Comparison of ENCODE assay signal across 14 cellular contexts in genomic region chr4:112514079-112514448, GRCh38. TPM values are rescaled to one million over a fixed set of nuclear protein-coding genes. Genes with fewer than 3 reads are reported as not detected.
DNase-seq lines count a peak whose midpoint lies in the region; ATAC-seq, FAIRE-seq and TF ChIP-seq lines count a peak whose summit lies in the region.
"Had no signal": no experiment of that assay in that cellular context is flagged by ENCODE, and none has a peak within 500 bp of the region (broad histone marks: within the 10 kb centered on the region; RNA-seq: fewer than 3 reads in every experiment).

No MANE protein-coding gene starts in this region.

- peaks cover 65% of the 10 kb centered on the region for H3K4me1 Mint-ChIP-seq in activated CD4-positive, alpha-beta T cell treated with anti-CD3 and anti-CD28 coated beads, Interleukin-2, amount 10 ng/mL, durations not matched to agents 7 days and 5 days
- H3K4me1 Mint-ChIP-seq in astrocyte (ENCODE audit: low read depth, unreplicated experiment) = peaks cover 6% of the 10 kb centered on the region

- H2AFZ ChIP-seq in astrocyte (ENCODE audit: low read depth, low read length) = no peak overlapping the region

- FAIRE-seq in astrocyte (lab: Jason Lieb, UNC) = no peak
- FAIRE-seq: bronchial epithelial cell had no signal

- ATAC-seq in HG03378 (IDR thresholded peaks at IDR 0.05; ENCODE audit: unreplicated experiment) (peak; percentile 20), Right ventricle myocardium superior (ENCODE audit: poor library complexity) (no peak)
- ATAC-seq: right cardiac atrium had no signal

- H3K79me2 ChIP-seq in astrocyte (ENCODE audit: insufficient read depth, low read length) = no peaks in the 10 kb centered on the region

- H3K9me3 Mint-ChIP-seq in activated CD4-positive, alpha-beta T cell treated with anti-CD3 and anti-CD28 coated beads, Interleukin-2, amount 10 ng/mL, durations not matched to agents 7 days and 5 days = no peaks in the 10 kb centered on the region
- H3K9me3 Mint-ChIP-seq in astrocyte (ENCODE audit: unreplicated experiment) = peaks cover 11% of the 10 kb centered on the region

- H3K9ac ChIP-seq in astrocyte (ENCODE audit: low read length) = no peak overlapping the region
- no peak overlapping the region for H3K9ac ChIP-seq in rectal smooth muscle tissue (ENCODE audit: low read length)

- H3K27me3 Mint-ChIP-seq in activated CD4-positive, alpha-beta T cell treated with anti-CD3 and anti-CD28 coated beads, Interleukin-2, amount 10 ng/mL, durations not matched to agents 7 days and 5 days = peaks cover 90% of the 10 kb centered on the region
- peaks cover 84% of the 10 kb centered on the region for H3K27me3 Mint-ChIP-seq in astrocyte (ENCODE audit: low read depth, unreplicated experiment)

- no peak for TF ChIP-seq CTCF in astrocyte (IDR thresholded peaks at IDR 0.05; ENCODE audit: insufficient read depth, low read depth, low read length)

- H3K4me3 ChIP-seq in astrocyte (ENCODE audit: insufficient read depth, low read depth, low read length) (no peak overlapping the region), rectal smooth muscle tissue (ENCODE audit: low read length) (peak overlapping the region; percentile 82)

- H3K27ac ChIP-seq in astrocyte (ENCODE audit: low read depth, low read length) (no peak overlapping the region), rectal smooth muscle tissue (ENCODE audit: low read depth, low read length) (no peak overlapping the region)
- H3K27ac ChIP-seq: heart right ventricle, stomach had no signal

- H3K27me3 ChIP-seq in astrocyte (ENCODE audit: insufficient read depth, low read length) = peaks cover 93% of the 10 kb centered on the region
- peaks cover 55% of the 10 kb centered on the region for H3K27me3 ChIP-seq in rectal smooth muscle tissue (ENCODE audit: control insufficient read depth, insufficient read depth, low read length)

- H3K4me1 ChIP-seq in astrocyte (ENCODE audit: insufficient read depth, low read length) (peaks cover 18% of the 10 kb centered on the region), rectal smooth muscle tissue (ENCODE audit: control insufficient read depth, insufficient read depth, low read length) (peaks cover 4% of the 10 kb centered on the region)

- CTCF ChIA-PET in activated CD4-positive, alpha-beta T cell treated with anti-CD3 and anti-CD28 coated beads, Interleukin-2, amount 10 ng/mL, durations not matched to agents 7 days and 5 days (lab: Charles Lee) = interaction anchor here (1.2 to 1.5 kb wide), 2 partner anchors 9 to 10 kb away, joined by 5 to 9 read pairs; no protein-coding TSS in a partner anchor

- peaks cover 7% of the 10 kb centered on the region for H3K9me3 ChIP-seq in astrocyte (ENCODE audit: insufficient read depth, low read depth, low read length)
- H3K9me3 ChIP-seq: heart right ventricle had no signal

- peak overlapping the region; percentile 55 for H3K27ac Mint-ChIP-seq in activated CD4-positive, alpha-beta T cell treated with anti-CD3 and anti-CD28 coated beads, Interleukin-2, amount 10 ng/mL, durations not matched to agents 7 days and 5 days
- peak overlapping the region; percentile 84 for H3K27ac Mint-ChIP-seq in astrocyte (ENCODE audit: unreplicated experiment)

- POLR2A ChIA-PET in activated CD4-positive, alpha-beta T cell treated with anti-CD3 and anti-CD28 coated beads, Interleukin-2, amount 10 ng/mL, durations not matched to agents 7 days and 5 days (lab: Charles Lee) = no interaction called here

- H3K4me2 ChIP-seq in astrocyte (ENCODE audit: low read length) = peak overlapping the region; percentile 95

- DNase-seq in activated CD4-positive, alpha-beta T cell treated with anti-CD3 and anti-CD28 coated beads, Interleukin-2, amount 10 ng/mL, durations not matched to agents 7 days and 5 days = peak; percentile 18
- DNase-seq in activated CD4-positive, alpha-beta T cell treated with anti-CD3 and anti-CD28 coated beads, Interleukin-2, amount 50 U/mL, for 4 hours = no peak
- DNase-seq in astrocyte (ENCODE audit: low read depth) (no peak), NAMALWA (ENCODE audit: low spot score) (no peak), Right ventricle myocardium superior (no peak), NOMO-1 (lab: John Stamatoyannopoulos, UW; ENCODE audit: unreplicated experiment in 2 of 2) (no peak)
- DNase-seq: heart right ventricle, Kasumi-1, stomach, T1000 had no signal

- no peaks in the 10 kb centered on the region for H4K20me1 ChIP-seq in astrocyte (ENCODE audit: insufficient read depth, low read length)

- intact Hi-C loops in Right ventricle myocardium superior (cut with DNase I) = no loop called here

- H3K36me3 Mint-ChIP-seq in activated CD4-positive, alpha-beta T cell treated with anti-CD3 and anti-CD28 coated beads, Interleukin-2, amount 10 ng/mL, durations not matched to agents 7 days and 5 days (ENCODE audit: low read depth) = peaks cover 4% of the 10 kb centered on the region
- H3K36me3 Mint-ChIP-seq in astrocyte (ENCODE audit: low read depth, unreplicated experiment) = peaks cover 2% of the 10 kb centered on the region

- H3K4me3 Mint-ChIP-seq in activated CD4-positive, alpha-beta T cell treated with anti-CD3 and anti-CD28 coated beads, Interleukin-2, amount 10 ng/mL, durations not matched to agents 7 days and 5 days = peak overlapping the region; percentile 71
- no peak overlapping the region for H3K4me3 Mint-ChIP-seq in astrocyte (ENCODE audit: unreplicated experiment)

- H3K36me3 ChIP-seq in astrocyte (ENCODE audit: insufficient read depth, low read length) (no peaks in the 10 kb centered on the region), rectal smooth muscle tissue (ENCODE audit: control insufficient read depth, insufficient read depth, low read length) (no peaks in the 10 kb centered on the region)
- H3K36me3 ChIP-seq: heart right ventricle, stomach had no signal

RNA-seq across cellular contexts. Expression of gene NEUROG2, which starts 1.9 kb away (rescaled TPM):
- not detected for total RNA-seq in activated CD4-positive, alpha-beta T cell treated with anti-CD3 and anti-CD28 coated beads, Interleukin-2, amount 10 ng/mL, durations not matched to agents 7 days and 5 days
- not detected in 2 replicates for total RNA-seq in astrocyte
- not detected for total RNA-seq in Right ventricle myocardium superior
- total RNA-seq: bronchial epithelial cell, heart right ventricle, right cardiac atrium, stomach had no signal
